In genomic region chr5:125043781-125044391, GRCh38 we compare ENCODE assay signal across 10 cellular contexts.
A peak's percentile ranks its signal among the peaks of the same experiment; 100 is the strongest.
DNase-seq lines count a peak whose midpoint lies in the region; ATAC-seq and TF ChIP-seq lines count a peak whose summit lies in the region.
"Had no signal": no experiment of that assay in that cellular context is flagged by ENCODE, and none has a peak within 500 bp of the region (broad histone marks: within the 10 kb centered on the region; RNA-seq: fewer than 3 reads in every experiment).

No MANE protein-coding gene starts in this region.

- CTCF ChIA-PET in A673 (lab: Charles Lee) = no interaction called here
- CTCF ChIA-PET in CD4-positive, alpha-beta T cell (lab: Charles Lee) = no interaction called here

- ATAC-seq in CD4-positive, alpha-beta T cell (ENCODE audit: poor library complexity) = no peak

- H3K4me3 ChIP-seq in A673 (ENCODE audit: low read depth, low read length, poor library complexity, severe bottlenecking) = no peak overlapping the region

- H3K36me3 Mint-ChIP-seq in CD4-positive, alpha-beta T cell (ENCODE audit: low read depth) = no peaks in the 10 kb centered on the region
- H3K36me3 Mint-ChIP-seq: CD14-positive monocyte had no signal

- BruUV-seq in A673 (replicated peaks; lab: Mats Ljungman, UMichigan) = no TSS peak

- peak; percentile 11 for DNase-seq in A673 (ENCODE audit: low spot score)
- DNase-seq in LHCN-M2 (ENCODE audit: low read depth) = peak; percentile 33
- peak; percentile 96 for DNase-seq in astrocyte of the hippocampus (ENCODE audit: low read depth, low spot score)
- DNase-seq in kidney tubule cell (ENCODE audit: low spot score) = peak; percentile 96
- DNase-seq in CD4-positive, alpha-beta T cell = no peak
- no peak for DNase-seq in SW480 (ENCODE audit: low spot score)
- no peak for DNase-seq in activated effector memory CD4-positive, alpha-beta T cell treated with anti-CD3 and anti-CD28 coated beads, Interleukin-2, amount 50 U/mL, for 16 hours
- DNase-seq in stimulated activated CD4-positive, alpha-beta T cell treated with anti-CD3 and anti-CD28 coated beads, Interleukin-4, amount 100 ng/mL, for 4 hours = no peak
- DNase-seq: activated CD4-positive, alpha-beta T cell treated with anti-CD3 and anti-CD28 coated beads, Interleukin-2, amount 10 ng/mL, durations not matched to agents 7 days and 5 days had no signal

- no peak overlapping the region for H3K4me3 Mint-ChIP-seq in CD4-positive, alpha-beta T cell
- H3K4me3 Mint-ChIP-seq: activated CD4-positive, alpha-beta T cell treated with anti-CD3 and anti-CD28 coated beads, Interleukin-2, amount 10 ng/mL, durations not matched to agents 7 days and 5 days; CD14-positive monocyte had no signal

- intact Hi-C loops in A673 (cut with micrococcal nuclease; ENCODE audit: unreplicated experiment) = no loop called here
- intact Hi-C loops in CD4-positive, alpha-beta T cell (cut with DNase I, micrococcal nuclease) = no loop called here

- H3K9me3 Mint-ChIP-seq in CD4-positive, alpha-beta T cell = no peaks in the 10 kb centered on the region
- H3K9me3 Mint-ChIP-seq: activated CD4-positive, alpha-beta T cell treated with anti-CD3 and anti-CD28 coated beads, Interleukin-2, amount 10 ng/mL, durations not matched to agents 7 days and 5 days had no signal

- H3K27ac Mint-ChIP-seq in CD4-positive, alpha-beta T cell = no peak overlapping the region
- H3K27ac Mint-ChIP-seq: activated CD4-positive, alpha-beta T cell treated with anti-CD3 and anti-CD28 coated beads, Interleukin-2, amount 10 ng/mL, durations not matched to agents 7 days and 5 days; CD14-positive monocyte had no signal

- POLR2A ChIA-PET in A673 (lab: Charles Lee; ENCODE audit: low non-redundant PET) = no interaction called here
- POLR2A ChIA-PET in CD4-positive, alpha-beta T cell (lab: Charles Lee) = no interaction called here

- no peaks in the 10 kb centered on the region for H3K36me3 ChIP-seq in A673 (ENCODE audit: insufficient read depth, low read length, poor library complexity, severe bottlenecking)

- H3K27me3 Mint-ChIP-seq in CD4-positive, alpha-beta T cell = no peaks in the 10 kb centered on the region
- H3K27me3 Mint-ChIP-seq: activated CD4-positive, alpha-beta T cell treated with anti-CD3 and anti-CD28 coated beads, Interleukin-2, amount 10 ng/mL, durations not matched to agents 7 days and 5 days had no signal

- H3K4me1 Mint-ChIP-seq in CD4-positive, alpha-beta T cell (ENCODE audit: low read depth) = no peaks in the 10 kb centered on the region
- H3K4me1 Mint-ChIP-seq: activated CD4-positive, alpha-beta T cell treated with anti-CD3 and anti-CD28 coated beads, Interleukin-2, amount 10 ng/mL, durations not matched to agents 7 days and 5 days; CD14-positive monocyte had no signal

- H3K27me3 ChIP-seq in A673 (replicated peaks; ENCODE audit: insufficient read depth, low read depth, low read length, poor library complexity) = no peaks in the 10 kb centered on the region
- no peaks in the 10 kb centered on the region for H3K27me3 ChIP-seq in CD4-positive, alpha-beta T cell (ENCODE audit: control insufficient read depth, insufficient read depth, low read length)

- H3K9me3 ChIP-seq in A673 (ENCODE audit: low read depth, low read length, poor library complexity, severe bottlenecking) = no peaks in the 10 kb centered on the region
- no peaks in the 10 kb centered on the region for H3K9me3 ChIP-seq in CD4-positive, alpha-beta T cell (ENCODE audit: control insufficient read depth, low read length)

- H3K27ac ChIP-seq in A673 (ENCODE audit: low read depth, low read length, poor library complexity, severe bottlenecking) = no peak overlapping the region
- no peak overlapping the region for H3K27ac ChIP-seq in CD4-positive, alpha-beta T cell (ENCODE audit: low read depth, low read length)

- H3K4me1 ChIP-seq in A673 (ENCODE audit: insufficient read depth, low read length, poor library complexity, severe bottlenecking) = no peaks in the 10 kb centered on the region

- TF ChIP-seq CTCF in A673 (conservative IDR thresholded peaks at IDR 0.05; ENCODE audit: low read depth, low read length) = no peak
- no peak for TF ChIP-seq CTCF in CD4-positive, alpha-beta T cell (IDR thresholded peaks at IDR 0.05)

Comparison
In these comparisons a context has a peak if more than half of its experiments do, and no peak if none do; other contexts are left out.
1. DNase-seq: peak in A673 (single experiment), LHCN-M2 (single experiment), astrocyte of the hippocampus (single experiment) and kidney tubule cell (single experiment); none in CD4-positive, alpha-beta T cell (0 of 10), SW480 (single experiment), activated effector memory CD4-positive, alpha-beta T cell treated with anti-CD3 and anti-CD28 coated beads, Interleukin-2, amount 50 U/mL, for 16 hours (single experiment) and stimulated activated CD4-positive, alpha-beta T cell treated with anti-CD3 and anti-CD28 coated beads, Interleukin-4, amount 100 ng/mL, for 4 hours (0 of 2).